ENCODE assay signal across 17 cellular contexts in genomic region chr1:156412653-156413309, GRCh38. TPM values are rescaled to one million over a fixed set of nuclear protein-coding genes. Genes with fewer than 3 reads are reported as not detected.
DNase-seq lines count a peak whose midpoint lies in the region; ATAC-seq and TF ChIP-seq lines count a peak whose summit lies in the region.
"Had no signal": no experiment of that assay in that cellular context is flagged by ENCODE, and none has a peak within 500 bp of the region (broad histone marks: within the 10 kb centered on the region; RNA-seq: fewer than 3 reads in every experiment).

No MANE protein-coding gene starts in this region.

- WGBS in lower leg skin, 2 donors: 76 to 77% methylated on average over 9 of the region's 9 CpGs

- TF ChIP-seq CTCF in lower leg skin (IDR thresholded peaks at IDR 0.05): no peak

- no peak overlapping the region for H3K4me3 ChIP-seq in lower leg skin (ENCODE audit: low read depth, poor library complexity, severe bottlenecking)

- ATAC-seq in GM18520 (IDR thresholded peaks at IDR 0.05; ENCODE audit: unreplicated experiment): no peak
- ATAC-seq in GM19023 (IDR thresholded peaks at IDR 0.05; ENCODE audit: unreplicated experiment): no peak

- intact Hi-C loops in lower leg skin (cut with DNase I; ENCODE audit: low total_unique reads): no loop called here

- peak in 11 of 14 donors; percentile 51 to 90 (median 68) for DNase-seq in C1 segment of cervical spinal cord (lab: John Stamatoyannopoulos, UW)
- DNase-seq in anterior cingulate cortex (lab: John Stamatoyannopoulos, UW): peak in 50 of 58 donors; percentile 38 to 95 (median 79)
- peak; percentile 90 for DNase-seq in globus pallidus (ENCODE audit: low spot score)
- peak; percentile 89 for DNase-seq in pons (ENCODE audit: low spot score)
- no peak for DNase-seq in lower leg skin (ENCODE audit: low spot score in 2 of 2)
- no peak for DNase-seq in activated T-cell treated with anti-CD3 and anti-CD28 coated beads, Interleukin-2, amount 50 U/mL, for 48 hours
- DNase-seq: Calu3; CD4-positive, alpha-beta T cell; DMS79; HFFc6; NCI-H1105 treated with DMSO at 0.1 percent for 48 hours; NCI-H1930; NCI-H2171; SHP77 treated with DMSO at 0.1 percent for 48 hours had no signal

- no peak for TF ChIP-seq POLR2A in lower leg skin (IDR thresholded peaks at IDR 0.05)

RNA-seq across cellular contexts. Expression of gene RHBG, which starts 43.8 kb away (rescaled TPM):
- 10 to 100 TPM in 1 of 4 donors, 1 to 10 TPM in 3; 3.5 to 14.2 (median 9.3) TPM for total RNA-seq in lower leg skin
- total RNA-seq: CD4-positive, alpha-beta T cell; HFFc6; NCI-H460 had no signal

Comparison
In these comparisons a context has a peak if more than half of its experiments do, and no peak if none do; other contexts are left out.
1. DNase-seq: peak in C1 segment of cervical spinal cord (11 of 14), anterior cingulate cortex (50 of 58), globus pallidus (single experiment) and pons (single experiment); none in lower leg skin (0 of 2) and activated T-cell treated with anti-CD3 and anti-CD28 coated beads, Interleukin-2, amount 50 U/mL, for 48 hours (0 of 2).